ENCODE assay signal across 42 cellular contexts in genomic region chr10:69619626-69620025, GRCh38. TPM values are rescaled to one million over a fixed set of nuclear protein-coding genes. Genes with fewer than 3 reads are reported as not detected.
"Had no signal": no experiment of that assay in that cellular context is flagged by ENCODE, and none has a peak within 500 bp of the region (broad histone marks: within the 10 kb centered on the region; RNA-seq: fewer than 3 reads in every experiment).

No MANE protein-coding gene starts in this region.

- H3K27ac ChIP-seq: adrenal gland, ascending aorta, brain microvascular endothelial cell, breast epithelium, cardiac muscle cell had no signal

- FAIRE-seq: astrocyte, bronchial epithelial cell had no signal

- DNase-seq: activated effector memory CD4-positive, alpha-beta T cell treated with anti-CD3 and anti-CD28 coated beads, Interleukin-2, amount 50 U/mL, for 16 hours; activated effector memory CD4-positive, alpha-beta T cell treated with Interleukin-2 at 50 U/mL for 16 hours; activated gamma-delta T cell; activated gamma-delta T cell treated with Interleukin-2 at 50 U/mL for 16 hours; activated naive CD4-positive, alpha-beta T cell; activated naive CD4-positive, alpha-beta T cell treated with anti-CD3 and anti-CD28 coated beads for 36 hours; activated naive CD4-positive, alpha-beta T cell treated with anti-CD3 and anti-CD28 coated beads, Interleukin-2, amount 10 ng/mL, durations not matched to agents 7 days and 5 days; activated naive CD4-positive, alpha-beta T cell treated with anti-CD3 and anti-CD28 coated beads, Interleukin-2, amount 50 U/mL, for 16 hours; activated naive CD4-positive, alpha-beta T cell treated with Interleukin-2 at 50 U/mL for 16 hours; activated naive CD8-positive, alpha-beta T cell treated with anti-CD3 and anti-CD28 coated beads for 36 hours; activated naive CD8-positive, alpha-beta T cell treated with anti-CD3 and anti-CD28 coated beads, Interleukin-2, amount 10 ng/mL, durations not matched to agents 7 days and 5 days; activated naive CD8-positive, alpha-beta T cell treated with anti-CD3 and anti-CD28 coated beads, Interleukin-2, amount 50 U/mL, for 24 hours; activated T-cell treated with anti-CD3 and anti-CD28 coated beads, Interleukin-2, amount 50 U/mL, for 1 hour; activated T-cell treated with anti-CD3 and anti-CD28 coated beads, Interleukin-2, amount 50 U/mL, for 24 hours; activated T-cell treated with anti-CD3 and anti-CD28 coated beads, Interleukin-2, amount 50 U/mL, for 4 hours; activated T-cell treated with anti-CD3 and anti-CD28 coated beads, Interleukin-2, amount 50 U/mL, for 48 hours; activated T-cell treated with anti-CD3 and anti-CD28 coated beads, Interleukin-2, amount 50 U/mL, for 72 hours; adrenal gland; amniotic stem cell; amygdala; anterior cingulate cortex; aorta; brain microvascular endothelial cell; caudate nucleus; central memory CD4-positive, alpha-beta T cell; cerebellar nuclear complex had no signal

- H3K4me3 Mint-ChIP-seq: activated naive CD4-positive, alpha-beta T cell treated with anti-CD3 and anti-CD28 coated beads for 36 hours; activated naive CD4-positive, alpha-beta T cell treated with anti-CD3 and anti-CD28 coated beads, Interleukin-2, amount 10 ng/mL, durations not matched to agents 7 days and 5 days; activated naive CD4-positive, alpha-beta T cell treated with anti-CD3 and anti-CD28 coated beads, Interleukin-2, amount 50 U/mL, for 24 hours; activated naive CD8-positive, alpha-beta T cell; activated naive CD8-positive, alpha-beta T cell treated with anti-CD3 and anti-CD28 coated beads for 36 hours; activated naive CD8-positive, alpha-beta T cell treated with anti-CD3 and anti-CD28 coated beads, Interleukin-2, amount 10 ng/mL, durations not matched to agents 7 days and 5 days; activated naive CD8-positive, alpha-beta T cell treated with anti-CD3 and anti-CD28 coated beads, Interleukin-2, amount 50 U/mL, for 24 hours; activated T-cell treated with anti-CD3 and anti-CD28 coated beads, Interleukin-2, amount 50 U/mL, for 24 hours; activated T-cell treated with anti-CD3 and anti-CD28 coated beads, Interleukin-2, amount 50 U/mL, for 4 hours; activated T-cell treated with anti-CD3 and anti-CD28 coated beads, Interleukin-2, amount 50 U/mL, for 72 hours; activated T-helper 1 cell treated with anti-CD3 and anti-CD28 coated beads, Interleukin-12 subunit alpha, Interleukin-12 subunit beta, Interleukin-2, Interleukin-4 antibody, amounts not matched to agents 30 ng/mL and 10 ng/mL and 1 ng/mL, durations not matched to agents 14 hours and 24 hours and 36 hours; activated T-helper 17 cell treated with anti-CD3 and anti-CD28 coated beads, Interleukin-2, amount 50 U/mL, for 72 hours; brain; central memory CD8-positive, alpha-beta T cell had no signal

- H3K4me1 ChIP-seq: adrenal gland, ascending aorta, breast epithelium had no signal

- H3K27me3 ChIP-seq: adrenal gland, ascending aorta, breast epithelium, cardiac muscle cell had no signal

- H3K27me3 Mint-ChIP-seq: activated naive CD4-positive, alpha-beta T cell treated with anti-CD3 and anti-CD28 coated beads, Interleukin-2, amount 50 U/mL, for 24 hours; activated naive CD8-positive, alpha-beta T cell; activated naive CD8-positive, alpha-beta T cell treated with anti-CD3 and anti-CD28 coated beads for 36 hours; activated naive CD8-positive, alpha-beta T cell treated with anti-CD3 and anti-CD28 coated beads, Interleukin-2, amount 50 U/mL, for 24 hours; activated T-cell treated with anti-CD3 and anti-CD28 coated beads, Interleukin-2, amount 50 U/mL, for 24 hours had no signal

- H3K9me3 ChIP-seq: adrenal gland, ascending aorta, breast epithelium had no signal

- ATAC-seq: activated naive CD4-positive, alpha-beta T cell treated with anti-CD3 and anti-CD28 coated beads, Interleukin-2, amount 50 U/mL, for 72 hours; activated naive CD8-positive, alpha-beta T cell treated with anti-CD3 and anti-CD28 coated beads, Interleukin-2, amount 50 U/mL, for 24 hours; activated T-cell treated with anti-CD3 and anti-CD28 coated beads, Interleukin-2, amount 50 U/mL, for 4 hours; activated T-cell treated with anti-CD3 and anti-CD28 coated beads, Interleukin-2, amount 50 U/mL, for 72 hours; activated T-helper 17 cell treated with anti-CD3 and anti-CD28 coated beads, Interleukin-2, amount 50 U/mL, for 72 hours had no signal

- H3K4me3 ChIP-seq: adrenal gland, ascending aorta, breast epithelium, cardiac muscle cell had no signal

- H3K36me3 ChIP-seq: adrenal gland, ascending aorta, brain microvascular endothelial cell, breast epithelium, cardiac muscle cell had no signal

- H3K27ac Mint-ChIP-seq: activated naive CD4-positive, alpha-beta T cell treated with anti-CD3 and anti-CD28 coated beads for 36 hours; activated naive CD4-positive, alpha-beta T cell treated with anti-CD3 and anti-CD28 coated beads, Interleukin-2, amount 10 ng/mL, durations not matched to agents 7 days and 5 days; activated naive CD4-positive, alpha-beta T cell treated with anti-CD3 and anti-CD28 coated beads, Interleukin-2, amount 50 U/mL, for 24 hours; activated naive CD4-positive, alpha-beta T cell treated with anti-CD3 and anti-CD28 coated beads, Interleukin-2, amount 50 U/mL, for 72 hours; activated naive CD8-positive, alpha-beta T cell; activated naive CD8-positive, alpha-beta T cell treated with anti-CD3 and anti-CD28 coated beads for 36 hours; activated naive CD8-positive, alpha-beta T cell treated with anti-CD3 and anti-CD28 coated beads, Interleukin-2, amount 10 ng/mL, durations not matched to agents 7 days and 5 days; activated naive CD8-positive, alpha-beta T cell treated with anti-CD3 and anti-CD28 coated beads, Interleukin-2, amount 50 U/mL, for 24 hours; activated T-cell treated with anti-CD3 and anti-CD28 coated beads, Interleukin-2, amount 50 U/mL, for 24 hours; activated T-cell treated with anti-CD3 and anti-CD28 coated beads, Interleukin-2, amount 50 U/mL, for 72 hours; activated T-helper 1 cell treated with anti-CD3 and anti-CD28 coated beads, Interleukin-12 subunit alpha, Interleukin-12 subunit beta, Interleukin-2, Interleukin-4 antibody, amounts not matched to agents 30 ng/mL and 10 ng/mL and 1 ng/mL, durations not matched to agents 14 hours and 24 hours and 36 hours; activated T-helper 17 cell treated with anti-CD3 and anti-CD28 coated beads, Interleukin-2, amount 50 U/mL, for 72 hours; activated T-helper 2 cell treated with anti-CD3 and anti-CD28 coated beads, Interferon-gamma antibody, Interleukin-2, Interleukin-4, amounts not matched to agents 10 μg/mL and 5 μg/mL and 100 μg/mL, durations not matched to agents 14 hours and 24 hours and 36 hours; brain had no signal

- H3K36me3 Mint-ChIP-seq: activated naive CD8-positive, alpha-beta T cell; brain had no signal

RNA-seq across cellular contexts. Expression of gene FAM241B, which starts 10.4 kb away (rescaled TPM):
- total RNA-seq: ascending aorta had no signal

RNA-seq across cellular contexts. Expression of gene NEUROG3, which starts 46.4 kb away (rescaled TPM):
- total RNA-seq: activated naive CD4-positive, alpha-beta T cell treated with anti-CD3 and anti-CD28 coated beads for 36 hours; activated T-cell treated with anti-CD3 and anti-CD28 coated beads, Interleukin-2, amount 50 U/mL, for 4 hours; activated T-helper 1 cell treated with anti-CD3 and anti-CD28 coated beads, Interleukin-12 subunit alpha, Interleukin-12 subunit beta, Interleukin-2, Interleukin-4 antibody, amounts not matched to agents 30 ng/mL and 10 ng/mL and 1 ng/mL, durations not matched to agents 14 hours and 24 hours and 36 hours; activated T-helper 2 cell treated with anti-CD3 and anti-CD28 coated beads, Interferon-gamma antibody, Interleukin-2, Interleukin-4, amounts not matched to agents 10 μg/mL and 5 μg/mL and 100 μg/mL, durations not matched to agents 14 hours and 24 hours and 36 hours; aorta; ascending aorta; astrocyte; breast epithelium; bronchial epithelial cell; cardiac muscle cell; cardiac septum; cerebellum; chondrocyte had no signal
- polyA plus RNA-seq: cardiac muscle cell had no signal
